In genomic region chr12:48765753-48766162, GRCh38 we compare ENCODE assay signal across 10 cellular contexts. TPM values are rescaled to one million over a fixed set of nuclear protein-coding genes. Genes with fewer than 3 reads are reported as not detected.
DNase-seq lines count a peak whose midpoint lies in the region; ATAC-seq and TF ChIP-seq lines count a peak whose summit lies in the region.
"Had no signal": no experiment of that assay in that cellular context is flagged by ENCODE, and none has a peak within 500 bp of the region (broad histone marks: within the 10 kb centered on the region; RNA-seq: fewer than 3 reads in every experiment).

No MANE protein-coding gene starts in this region.

- peak overlapping the region; percentile 8 for H3K4me3 Mint-ChIP-seq in T-helper 1 cell treated with Interleukin-12 subunit alpha and Interleukin-12 subunit beta and Interleukin-4 antibody, amounts not matched to agents 30 μg/mL and 1 μg/mL, for 36 hours
- peak overlapping the region; percentile 53 to 81 (median 80) for H3K4me3 Mint-ChIP-seq in immature natural killer cell
- H3K4me3 Mint-ChIP-seq: activated naive CD4-positive, alpha-beta T cell treated with anti-CD3 and anti-CD28 coated beads for 36 hours had no signal

- peaks cover 3% of the 10 kb centered on the region for H3K27me3 Mint-ChIP-seq in T-helper 1 cell treated with Interleukin-12 subunit alpha and Interleukin-12 subunit beta and Interleukin-4 antibody, amounts not matched to agents 30 μg/mL and 1 μg/mL, for 36 hours (ENCODE audit: low read depth)
- peaks cover 0 to 2% (median 0%) of the 10 kb centered on the region in 3 donors for H3K27me3 Mint-ChIP-seq in immature natural killer cell (ENCODE audit: low read depth in 3 of 3)

- no peak overlapping the region for H3K27ac Mint-ChIP-seq in T-helper 1 cell treated with Interleukin-12 subunit alpha and Interleukin-12 subunit beta and Interleukin-4 antibody, amounts not matched to agents 30 μg/mL and 1 μg/mL, for 36 hours
- H3K27ac Mint-ChIP-seq in immature natural killer cell: peak overlapping the region; percentile 51 to 90 (median 73)
- H3K27ac Mint-ChIP-seq: activated naive CD4-positive, alpha-beta T cell treated with anti-CD3 and anti-CD28 coated beads for 36 hours had no signal

- TF ChIP-seq CTCF in GM20000 (IDR thresholded peaks at IDR 0.05; ENCODE audit: extremely low read depth, missing control alignments): no peak

- DNase-seq in A172 (ENCODE audit: low spot score) (peak; percentile 19), GM20000 (ENCODE audit: low spot score) (peak; percentile 46), immature natural killer cell (peak; percentile 51), DMS153 (lab: John Stamatoyannopoulos, UW) (no peak), midbrain (lab: John Stamatoyannopoulos, UW) (no peak), NCI-H2029 treated with DMSO at 0.1 percent for 48 hours (lab: John Stamatoyannopoulos, UW) (no peak)
- DNase-seq: activated naive CD4-positive, alpha-beta T cell treated with anti-CD3 and anti-CD28 coated beads for 36 hours; NCI-H1417 treated with DMSO at 0.1 percent for 48 hours had no signal

- no peaks in the 10 kb centered on the region for H3K36me3 Mint-ChIP-seq in T-helper 1 cell treated with Interleukin-12 subunit alpha and Interleukin-12 subunit beta and Interleukin-4 antibody, amounts not matched to agents 30 μg/mL and 1 μg/mL, for 36 hours (ENCODE audit: low read depth)
- no peaks in the 10 kb centered on the region for H3K36me3 Mint-ChIP-seq in immature natural killer cell

- peaks cover 14% of the 10 kb centered on the region for H3K4me1 Mint-ChIP-seq in T-helper 1 cell treated with Interleukin-12 subunit alpha and Interleukin-12 subunit beta and Interleukin-4 antibody, amounts not matched to agents 30 μg/mL and 1 μg/mL, for 36 hours (ENCODE audit: low read depth)
- H3K4me1 Mint-ChIP-seq in immature natural killer cell: peaks cover 28 to 30% of the 10 kb centered on the region in 2 donors

- no peak for ATAC-seq in GM21367 (IDR thresholded peaks at IDR 0.05; ENCODE audit: unreplicated experiment)

- H3K9me3 Mint-ChIP-seq in T-helper 1 cell treated with Interleukin-12 subunit alpha and Interleukin-12 subunit beta and Interleukin-4 antibody, amounts not matched to agents 30 μg/mL and 1 μg/mL, for 36 hours: no peaks in the 10 kb centered on the region
- no peaks in the 10 kb centered on the region for H3K9me3 Mint-ChIP-seq in immature natural killer cell
- H3K9me3 Mint-ChIP-seq: activated naive CD4-positive, alpha-beta T cell treated with anti-CD3 and anti-CD28 coated beads for 36 hours had no signal

RNA-seq across cellular contexts. Expression of gene ADCY6, which starts 23.1 kb away (rescaled TPM):
- 13.1 and 14.5 TPM in 2 replicates for total RNA-seq in A172 (2014; rRNA removed; shearing (Covaris generic))
- not detected for polyA plus RNA-seq in immature natural killer cell

RNA-seq across cellular contexts. Expression of gene CCNT1, which starts 49.3 kb away (rescaled TPM):
- 23.4 and 24.4 TPM in 2 replicates for total RNA-seq in A172 (2014; rRNA removed; shearing (Covaris generic))
- 10 to 100 TPM in 1 of 3 donors, 1 to 10 TPM in 2; 5.5 to 27.1 (median 9.6) TPM for polyA plus RNA-seq in immature natural killer cell

RNA-seq across cellular contexts. Expression of gene CACNB3, which starts 52.5 kb away (rescaled TPM):
- 11.7 and 20.4 TPM in 2 replicates for total RNA-seq in A172 (2014; rRNA removed; shearing (Covaris generic))
- polyA plus RNA-seq in immature natural killer cell: 1 to 10 TPM in 2 of 3 donors, under 1 TPM in 1; 0.66 to 2.1 (median 1.4) TPM

Comparison
In these comparisons a context has a peak if more than half of its experiments do, and no peak if none do; other contexts are left out.
1. DNase-seq: peak in A172 (single experiment), GM20000 (single experiment) and immature natural killer cell (3 of 3); none in DMS153 (single experiment), midbrain (single experiment) and NCI-H2029 treated with DMSO at 0.1 percent for 48 hours (single experiment).